8 cellular contexts compared by ENCODE assay signal in genomic region chr11:2901854-2902783, GRCh38. TPM values are rescaled to one million over a fixed set of nuclear protein-coding genes. Genes with fewer than 3 reads are reported as not detected.
A peak's percentile ranks its signal among the peaks of the same experiment; 100 is the strongest.
DNase-seq lines count a peak whose midpoint lies in the region; ATAC-seq and TF ChIP-seq lines count a peak whose summit lies in the region.

No MANE protein-coding gene starts in this region.

- H3K4ac ChIP-seq in IMR-90 (ENCODE audit: low read depth, low read length), result peak overlapping the region; percentile 100

- no peaks in the 10 kb centered on the region for H3K27me3 ChIP-seq in IMR-90 (ENCODE audit: control insufficient read depth, insufficient read depth, low read length)
- no peaks in the 10 kb centered on the region for H3K27me3 ChIP-seq in Peyer's patch

- H3K56ac ChIP-seq in IMR-90 (ENCODE audit: extremely low read depth, insufficient read depth, low read length), result peak overlapping the region; percentile 71

- peaks cover 10% of the 10 kb centered on the region for H3K9me3 Mint-ChIP-seq in activated T-helper 1 cell treated with anti-CD3 and anti-CD28 coated beads, Interleukin-12 subunit alpha, Interleukin-12 subunit beta, Interleukin-2, Interleukin-4 antibody, amounts not matched to agents 30 ng/mL and 10 ng/mL and 1 ng/mL, durations not matched to agents 14 hours and 24 hours and 36 hours
- peaks cover 20% of the 10 kb centered on the region for H3K9me3 Mint-ChIP-seq in nephron progenitor cell
- H3K9me3 Mint-ChIP-seq in stimulated activated naive CD8-positive, alpha-beta T cell treated with anti-CD3 and anti-CD28 coated beads, Interleukin-15, Interleukin-2, amounts not matched to agents 100 ng/mL and 50 ng/mL, for 24 hours, result peaks cover 4% of the 10 kb centered on the region

- peak overlapping the region; percentile 72 for H3K4me3 Mint-ChIP-seq in activated T-helper 1 cell treated with anti-CD3 and anti-CD28 coated beads, Interleukin-12 subunit alpha, Interleukin-12 subunit beta, Interleukin-2, Interleukin-4 antibody, amounts not matched to agents 30 ng/mL and 10 ng/mL and 1 ng/mL, durations not matched to agents 14 hours and 24 hours and 36 hours
- H3K4me3 Mint-ChIP-seq in nephron progenitor cell, result peak overlapping the region; percentile 70
- peak overlapping the region; percentile 74 for H3K4me3 Mint-ChIP-seq in stimulated activated naive CD8-positive, alpha-beta T cell treated with anti-CD3 and anti-CD28 coated beads, Interleukin-15, Interleukin-2, amounts not matched to agents 100 ng/mL and 50 ng/mL, for 24 hours

- peak overlapping the region; percentile 93 for H2BK120ac ChIP-seq in IMR-90 (ENCODE audit: low read depth, low read length)

- TF ChIP-seq CTCF in IMR-90 (conservative IDR thresholded peaks at IDR 0.05; ENCODE audit: low read depth, low read length) (no peak), Peyer's patch (IDR thresholded peaks at IDR 0.05) (no peak), nephron progenitor cell (IDR thresholded peaks at IDR 0.05) (no peak)

- TF ChIP-seq POLR2A in IMR-90 (IDR thresholded peaks at IDR 0.05; ENCODE audit: low read depth, low read length) (no peak), Peyer's patch (IDR thresholded peaks at IDR 0.05) (peak; percentile 95)

- no TSS peak for BruUV-seq in IMR-90 (replicated peaks; lab: Mats Ljungman, UMichigan)

- peak overlapping the region; percentile 92 for H3K18ac ChIP-seq in IMR-90 (ENCODE audit: low read depth, low read length)

- peaks cover 24% of the 10 kb centered on the region for H3K9me1 ChIP-seq in IMR-90 (ENCODE audit: insufficient read depth, low read length)

- peak overlapping the region; percentile 98 for H2AK5ac ChIP-seq in IMR-90 (ENCODE audit: low read depth, low read length)

- no peak overlapping the region for H3K27ac Mint-ChIP-seq in activated T-helper 1 cell treated with anti-CD3 and anti-CD28 coated beads, Interleukin-12 subunit alpha, Interleukin-12 subunit beta, Interleukin-2, Interleukin-4 antibody, amounts not matched to agents 30 ng/mL and 10 ng/mL and 1 ng/mL, durations not matched to agents 14 hours and 24 hours and 36 hours
- no peak overlapping the region for H3K27ac Mint-ChIP-seq in nephron progenitor cell
- no peak overlapping the region for H3K27ac Mint-ChIP-seq in stimulated activated naive CD8-positive, alpha-beta T cell treated with anti-CD3 and anti-CD28 coated beads, Interleukin-15, Interleukin-2, amounts not matched to agents 100 ng/mL and 50 ng/mL, for 24 hours

- no peaks in the 10 kb centered on the region for H3K27me3 Mint-ChIP-seq in activated T-helper 1 cell treated with anti-CD3 and anti-CD28 coated beads, Interleukin-12 subunit alpha, Interleukin-12 subunit beta, Interleukin-2, Interleukin-4 antibody, amounts not matched to agents 30 ng/mL and 10 ng/mL and 1 ng/mL, durations not matched to agents 14 hours and 24 hours and 36 hours (ENCODE audit: insufficient read depth)
- H3K27me3 Mint-ChIP-seq in nephron progenitor cell (ENCODE audit: low read depth, poor library complexity), result peaks cover 8% of the 10 kb centered on the region
- H3K27me3 Mint-ChIP-seq in stimulated activated naive CD8-positive, alpha-beta T cell treated with anti-CD3 and anti-CD28 coated beads, Interleukin-15, Interleukin-2, amounts not matched to agents 100 ng/mL and 50 ng/mL, for 24 hours, result no peaks in the 10 kb centered on the region

- H3K79me1 ChIP-seq in IMR-90 (ENCODE audit: low read depth in 1 of 2, low read length in 2 of 2), result peaks cover 4 to 25% of the 10 kb centered on the region in 2 experiments; a peak in 2 of 4 replicates

- peak overlapping the region; percentile 93 for H3K4me2 ChIP-seq in IMR-90 (ENCODE audit: low read depth, low read length)

- ATAC-seq in GM21529 (IDR thresholded peaks at IDR 0.05; ENCODE audit: unreplicated experiment), result peak; percentile 95
- peak; percentile 91 for ATAC-seq in IMR-90 (ENCODE audit: low read depth)

- H4K91ac ChIP-seq in IMR-90 (ENCODE audit: insufficient read depth, low read depth, low read length), result peak overlapping the region; percentile 90

- H3K4me1 ChIP-seq in IMR-90 (ENCODE audit: control insufficient read depth, insufficient read depth, low read length) (peaks cover 27% of the 10 kb centered on the region), Peyer's patch (peaks cover 3 to 54% (median 24%) of the 10 kb centered on the region in 4 donors)

- H3K9ac ChIP-seq in IMR-90 (ENCODE audit: low read depth, low read length), result peak overlapping the region; percentile 80

- peaks cover 41% of the 10 kb centered on the region for H3K4me1 Mint-ChIP-seq in activated T-helper 1 cell treated with anti-CD3 and anti-CD28 coated beads, Interleukin-12 subunit alpha, Interleukin-12 subunit beta, Interleukin-2, Interleukin-4 antibody, amounts not matched to agents 30 ng/mL and 10 ng/mL and 1 ng/mL, durations not matched to agents 14 hours and 24 hours and 36 hours (ENCODE audit: low read depth)
- peaks cover 30% of the 10 kb centered on the region for H3K4me1 Mint-ChIP-seq in nephron progenitor cell
- H3K4me1 Mint-ChIP-seq in stimulated activated naive CD8-positive, alpha-beta T cell treated with anti-CD3 and anti-CD28 coated beads, Interleukin-15, Interleukin-2, amounts not matched to agents 100 ng/mL and 50 ng/mL, for 24 hours (ENCODE audit: low read depth), result peaks cover 35% of the 10 kb centered on the region

- dilution Hi-C loops in IMR-90 (cut with HindIII; ENCODE audit: low sequenced_read_pairs, unreplicated experiment), result no loop called here

- H3K36me3 Mint-ChIP-seq in activated T-helper 1 cell treated with anti-CD3 and anti-CD28 coated beads, Interleukin-12 subunit alpha, Interleukin-12 subunit beta, Interleukin-2, Interleukin-4 antibody, amounts not matched to agents 30 ng/mL and 10 ng/mL and 1 ng/mL, durations not matched to agents 14 hours and 24 hours and 36 hours (ENCODE audit: low read depth), result peaks cover 6% of the 10 kb centered on the region
- H3K36me3 Mint-ChIP-seq in nephron progenitor cell (ENCODE audit: low read depth), result peaks cover 13% of the 10 kb centered on the region
- peaks cover 5% of the 10 kb centered on the region for H3K36me3 Mint-ChIP-seq in stimulated activated naive CD8-positive, alpha-beta T cell treated with anti-CD3 and anti-CD28 coated beads, Interleukin-15, Interleukin-2, amounts not matched to agents 100 ng/mL and 50 ng/mL, for 24 hours (ENCODE audit: low read depth)

- H3K23ac ChIP-seq in IMR-90 (ENCODE audit: low read depth, low read length), result peak overlapping the region; percentile 93; the same call in 1 of the 2 replicates

- H3K27ac ChIP-seq in IMR-90 (ENCODE audit: insufficient read depth, low read length) (peak overlapping the region; percentile 91), Peyer's patch (peak overlapping the region; percentile 81 to 99 (median 94))

- peak; percentile 91 for DNase-seq in DMS153 treated with DMSO at 0.1 percent for 48 hours (lab: John Stamatoyannopoulos, UW; ENCODE audit: unreplicated experiment)
- peak; percentile 87 for DNase-seq in IMR-90
- DNase-seq in Peyer's patch, result peak; percentile 98 to 99 (median 99)
- peak; percentile 93 for DNase-seq in activated T-helper 1 cell treated with anti-CD3 and anti-CD28 coated beads, Interleukin-12 subunit alpha, Interleukin-12 subunit beta, Interleukin-2, Interleukin-4 antibody, amounts not matched to agents 30 ng/mL and 10 ng/mL and 1 ng/mL, durations not matched to agents 14 hours and 24 hours and 36 hours (ENCODE audit: low spot score)
- DNase-seq in fibroblast of peridontal ligament (ENCODE audit: extremely low read depth), result peak; percentile 82
- DNase-seq in nephron progenitor cell, result peak; percentile 91

- H2BK15ac ChIP-seq in IMR-90 (ENCODE audit: low read depth, low read length), result peak overlapping the region; percentile 56; the same call in 1 of the 3 replicates

- peak overlapping the region; percentile 84 for H3K4me3 ChIP-seq in IMR-90 (ENCODE audit: insufficient read depth, low read depth, low read length)
- H3K4me3 ChIP-seq in Peyer's patch, result peak overlapping the region; percentile 60 to 90 (median 68)

- in situ Hi-C loops in IMR-90 (cut with MboI; ENCODE audit: low sequenced_read_pairs), result no loop called here

- no peaks in the 10 kb centered on the region for H4K20me1 ChIP-seq in IMR-90 (ENCODE audit: insufficient read depth, low read length)

- peak overlapping the region; percentile 90 for H4K5ac ChIP-seq in IMR-90 (ENCODE audit: low read depth, low read length)

- CTCF ChIA-PET in IMR-90 (lab: Yijun Ruan, JAX), result no interaction called here

- peak overlapping the region; percentile 97 for H2AK9ac ChIP-seq in IMR-90 (replicated peaks; ENCODE audit: low read depth, low read length, poor library complexity)

- WGBS in IMR-90 (ENCODE audit: extremely low coverage in 2 of 2, insufficient read length in 1 of 2), 2 experiments, result 8% methylated on average over 21 of the region's 58 CpGs; no CpG with 5 or more reads in 1 of the 2 experiments

- H3K14ac ChIP-seq in IMR-90 (replicated peaks; ENCODE audit: low read depth, low read length), result peak overlapping the region; percentile 96

- peaks cover under 1% of the 10 kb centered on the region; the same call in 1 of the 2 replicates for H3K9me3 ChIP-seq in IMR-90 (ENCODE audit: control insufficient read depth, insufficient read depth, low read length)
- H3K9me3 ChIP-seq in Peyer's patch, result no peaks in the 10 kb centered on the region

- H3K36me3 ChIP-seq in IMR-90 (ENCODE audit: control insufficient read depth, insufficient read depth, low read length) (no peaks in the 10 kb centered on the region; the same call in 1 of the 2 replicates), Peyer's patch (no peaks in the 10 kb centered on the region)

- H2BK5ac ChIP-seq in IMR-90 (ENCODE audit: low read depth, low read length, poor library complexity, severe bottlenecking), result peak overlapping the region; percentile 90

- POLR2A ChIA-PET in IMR-90 (lab: Charles Lee; ENCODE audit: unreplicated experiment), result interaction anchor here (0.6 kb wide), 2 partner anchors 9 to 778 kb away, joined by 4 to 5 read pairs; no protein-coding TSS in a partner anchor

- peak overlapping the region; percentile 72 for H2BK20ac ChIP-seq in IMR-90 (ENCODE audit: low read depth, low read length)

- TF ChIP-seq RAD21 in IMR-90 (IDR thresholded peaks at IDR 0.05; ENCODE audit: low read length), result no peak

- intact Hi-C loops in IMR-90 (cut with micrococcal nuclease), result no loop called here
- intact Hi-C loops in activated T-helper 1 cell treated with anti-CD3 and anti-CD28 coated beads, Interleukin-12 subunit alpha, Interleukin-12 subunit beta, Interleukin-2, Interleukin-4 antibody, amounts not matched to agents 30 ng/mL and 10 ng/mL and 1 ng/mL, durations not matched to agents 14 hours and 24 hours and 36 hours (cut with micrococcal nuclease), result loop anchor here (1.0 to 5.0 kb wide), 7 partner anchors 10 to 525 kb away; partner anchors contain the start of genes CARS1, CD81, NAP1L4 and PHLDA2

- H4K8ac ChIP-seq in IMR-90 (ENCODE audit: low read depth in 2 of 2, low read length in 2 of 2), result peak overlapping the region; percentile 90 to 97

- H2AFZ ChIP-seq in IMR-90 (replicated peaks; ENCODE audit: low read length, poor library complexity), result peak overlapping the region; percentile 94

RNA-seq across cellular contexts. Expression of gene CDKN1C, which starts 16.5 kb away (rescaled TPM):
- total RNA-seq in IMR-90 (2012; rRNA removed), result 1.6 and 2.2 TPM in 2 replicates
- polyA plus RNA-seq in IMR-90 (2012; rRNA removed), result 3.0 and 3.7 TPM in 2 replicates
- 3.6 and 6.4 TPM in 2 replicates for polyA plus RNA-seq in IMR-90 (2012; cell fraction: cytosol; rRNA removed)
- polyA plus RNA-seq in IMR-90 (2012; cell fraction: nucleus; rRNA removed; ENCODE audit: low replicate concordance), result 5.3 and 8.9 TPM in 2 replicates
- 10 to 100 TPM in 2 of 4 donors, 1 to 10 TPM in 2; 6.1 to 22.3 (median 11.1) TPM for total RNA-seq in Peyer's patch
- total RNA-seq in activated T-helper 1 cell treated with anti-CD3 and anti-CD28 coated beads, Interleukin-12 subunit alpha, Interleukin-12 subunit beta, Interleukin-2, Interleukin-4 antibody, amounts not matched to agents 30 ng/mL and 10 ng/mL and 1 ng/mL, durations not matched to agents 14 hours and 24 hours and 36 hours, result 3.1 and 3.9 TPM in 2 replicates

RNA-seq across cellular contexts. Expression of gene PHLDA2, which starts 27.1 kb away (rescaled TPM):
- total RNA-seq in IMR-90 (2012; rRNA removed) (3.8 and 4.4 TPM in 2 replicates), Peyer's patch (1 to 10 TPM in 3 of 4 donors, not detected in 1; 4.1 to 6.4 (median 4.9) TPM)
- 89.0 and 154 TPM in 2 replicates for polyA plus RNA-seq in IMR-90 (2012; rRNA removed)
- polyA plus RNA-seq in IMR-90 (2012; cell fraction: cytosol; rRNA removed), result 190 and 339 TPM in 2 replicates
- polyA plus RNA-seq in IMR-90 (2012; cell fraction: nucleus; rRNA removed; ENCODE audit: low replicate concordance), result 56.3 and 191 TPM in 2 replicates
- total RNA-seq in activated T-helper 1 cell treated with anti-CD3 and anti-CD28 coated beads, Interleukin-12 subunit alpha, Interleukin-12 subunit beta, Interleukin-2, Interleukin-4 antibody, amounts not matched to agents 30 ng/mL and 10 ng/mL and 1 ng/mL, durations not matched to agents 14 hours and 24 hours and 36 hours, result 25.7 and 28.0 TPM in 2 replicates

Comparison
In these comparisons a context has a peak if more than half of its experiments do, and no peak if none do; other contexts are left out.
1. Peak in every context shown above with its lines: DNase-seq, ATAC-seq, H3K4me3 ChIP-seq and H3K27ac ChIP-seq.